27 cellular contexts compared by ENCODE assay signal in genomic region chr14:40784860-40785259, GRCh38.
"Had no signal": no experiment of that assay in that cellular context is flagged by ENCODE, and none has a peak within 500 bp of the region (broad histone marks: within the 10 kb centered on the region; RNA-seq: fewer than 3 reads in every experiment).

No MANE protein-coding gene starts in this region.

- H3K9me3 ChIP-seq: neutrophil, pancreas, psoas muscle, thoracic aorta, thyroid gland, upper lobe of left lung, uterus had no signal

- H3K4me3 ChIP-seq: pancreas, psoas muscle, skin epidermis, smooth muscle cell, stomach, thoracic aorta, thyroid gland, tibial nerve, upper lobe of left lung, uterus had no signal

- H3K9me3 Mint-ChIP-seq: nephron had no signal

- H3K27me3 ChIP-seq: neutrophil, pancreas, stomach, thyroid gland, tibial nerve, upper lobe of left lung, uterus had no signal

- H3K27ac Mint-ChIP-seq: naive thymus-derived CD4-positive, alpha-beta T cell; natural killer cell; nephron; progenitor cell of endocrine pancreas; stimulated activated effector memory CD8-positive, alpha-beta T cell treated with anti-CD3 and anti-CD28 coated beads, Interleukin-12 subunit alpha, Interleukin-12 subunit beta, amount 100 ng/mL, for 72 hours; stimulated activated naive B cell treated with anti-CD40 and anti-IgM and Interleukin-4, amounts not matched to agents 10 μg/mL and 1 μg/mL and 100 μg/mL, for 72 hours; stimulated activated naive CD8-positive, alpha-beta T cell treated with anti-CD3 and anti-CD28 coated beads, Interleukin-15, Interleukin-2, amounts not matched to agents 100 ng/mL and 50 ng/mL, for 24 hours had no signal

- H3K36me3 Mint-ChIP-seq: naive thymus-derived CD4-positive, alpha-beta T cell; natural killer cell; stimulated activated effector memory CD8-positive, alpha-beta T cell treated with anti-CD3 and anti-CD28 coated beads, Interleukin-12 subunit alpha, Interleukin-12 subunit beta, amount 100 ng/mL, for 72 hours; stimulated activated naive B cell treated with anti-CD40 and anti-IgM and Interleukin-4, amounts not matched to agents 10 μg/mL and 1 μg/mL and 100 μg/mL, for 72 hours had no signal

- ATAC-seq: naive thymus-derived CD4-positive, alpha-beta T cell; natural killer cell; pancreas; psoas muscle; right cardiac atrium; sciatic nerve; stimulated activated effector memory CD8-positive, alpha-beta T cell treated with anti-CD3 and anti-CD28 coated beads, Interleukin-12 subunit alpha, Interleukin-12 subunit beta, amount 100 ng/mL, for 72 hours; stimulated activated naive B cell treated with anti-CD40 and anti-IgM and Interleukin-4, amounts not matched to agents 10 μg/mL and 1 μg/mL and 100 μg/mL, for 72 hours had no signal

- H3K4me3 Mint-ChIP-seq: naive thymus-derived CD4-positive, alpha-beta T cell; natural killer cell; nephron; stimulated activated effector memory CD8-positive, alpha-beta T cell treated with anti-CD3 and anti-CD28 coated beads, Interleukin-12 subunit alpha, Interleukin-12 subunit beta, amount 100 ng/mL, for 72 hours; stimulated activated naive B cell treated with anti-CD40 and anti-IgM and Interleukin-4, amounts not matched to agents 10 μg/mL and 1 μg/mL and 100 μg/mL, for 72 hours; stimulated activated naive CD8-positive, alpha-beta T cell treated with anti-CD3 and anti-CD28 coated beads, Interleukin-15, Interleukin-2, amounts not matched to agents 100 ng/mL and 50 ng/mL, for 24 hours had no signal

- DNase-seq: naive thymus-derived CD4-positive, alpha-beta T cell; natural killer cell; nucleus accumbens; psoas muscle; right cardiac atrium; stimulated activated CD4-positive, alpha-beta T cell treated with anti-CD3 and anti-CD28 coated beads, Interleukin-15, amount 100 ng/mL, for 24 hours; stimulated activated CD4-positive, alpha-beta T cell treated with anti-CD3 and anti-CD28 coated beads, Interleukin-2, amount 100 ng/mL, for 24 hours; stimulated activated CD4-positive, alpha-beta T cell treated with anti-CD3 and anti-CD28 coated beads, Interleukin-2, amount 100 ng/mL, for 48 hours; stimulated activated CD4-positive, alpha-beta T cell treated with anti-CD3 and anti-CD28 coated beads, Interleukin-4, amount 100 ng/mL, for 24 hours; stimulated activated naive B cell treated with anti-CD40 and anti-IgM and Interleukin-4, amounts not matched to agents 10 μg/mL and 1 μg/mL and 100 μg/mL, for 72 hours; stimulated activated naive CD4-positive, alpha-beta T cell treated with Interleukin-2 at 50 U/mL for 16 hours; stomach; thyroid gland; trophoblast cell; upper lobe of left lung; uterus had no signal

- H3K27me3 Mint-ChIP-seq: naive thymus-derived CD4-positive, alpha-beta T cell; progenitor cell of endocrine pancreas; stimulated activated naive B cell treated with anti-CD40 and anti-IgM and Interleukin-4, amounts not matched to agents 10 μg/mL and 1 μg/mL and 100 μg/mL, for 72 hours; stimulated activated naive CD8-positive, alpha-beta T cell treated with anti-CD3 and anti-CD28 coated beads, Interleukin-15, Interleukin-2, amounts not matched to agents 100 ng/mL and 50 ng/mL, for 24 hours had no signal

- H3K4me1 ChIP-seq: pancreas, psoas muscle, stomach, thyroid gland, tibial nerve, upper lobe of left lung, uterus had no signal

- H3K27ac ChIP-seq: neutrophil, pancreas, psoas muscle, skin epidermis, stomach, thoracic aorta, thyroid gland, tibial nerve, upper lobe of left lung, uterus had no signal

- FAIRE-seq: pancreas had no signal

- H3K4me1 Mint-ChIP-seq: naive thymus-derived CD4-positive, alpha-beta T cell; natural killer cell; nephron; stimulated activated effector memory CD8-positive, alpha-beta T cell treated with anti-CD3 and anti-CD28 coated beads, Interleukin-12 subunit alpha, Interleukin-12 subunit beta, amount 100 ng/mL, for 72 hours; stimulated activated naive B cell treated with anti-CD40 and anti-IgM and Interleukin-4, amounts not matched to agents 10 μg/mL and 1 μg/mL and 100 μg/mL, for 72 hours had no signal

- H3K4me2 ChIP-seq: smooth muscle cell had no signal

- H3K36me3 ChIP-seq: neutrophil, pancreas, stomach, thoracic aorta, thyroid gland, tibial nerve, upper lobe of left lung, uterus had no signal
